ENCODE assay signal across 10 cellular contexts in genomic region chr3:191356586-191357439, GRCh38. TPM values are rescaled to one million over a fixed set of nuclear protein-coding genes. Genes with fewer than 3 reads are reported as not detected.
DNase-seq lines count a peak whose midpoint lies in the region; ATAC-seq, FAIRE-seq and TF ChIP-seq lines count a peak whose summit lies in the region.
"Had no signal": no experiment of that assay in that cellular context is flagged by ENCODE, and none has a peak within 500 bp of the region (broad histone marks: within the 10 kb centered on the region; RNA-seq: fewer than 3 reads in every experiment).

No MANE protein-coding gene starts in this region.

- H3K36me3 ChIP-seq in adipocyte (ENCODE audit: control insufficient read depth, insufficient read depth, low read length, severe bottlenecking) (peaks cover 44% of the 10 kb centered on the region), right atrium auricular region (peaks cover 34% of the 10 kb centered on the region), small intestine (ENCODE audit: control insufficient read depth in 2 of 2, insufficient read depth in 2 of 2, low read length in 2 of 2) (peaks cover 4 to 6% of the 10 kb centered on the region in 2 donors)

- FAIRE-seq in small intestine (lab: Jason Lieb, UNC): no peak
- FAIRE-seq: endometrium, urothelium cell line had no signal

- peak; percentile 63 for DNase-seq in H4 (ENCODE audit: low spot score)
- peak; percentile 65 for DNase-seq in adipocyte (ENCODE audit: low read depth)
- DNase-seq in right atrium auricular region (ENCODE audit: low spot score): peak; percentile 69
- peak; percentile 12 for DNase-seq in small intestine
- no peak for DNase-seq in epidermal melanocyte (ENCODE audit: insufficient read length, low spot score)
- no peak for DNase-seq in NCI-H510A (lab: John Stamatoyannopoulos, UW)
- DNase-seq in NK-92 (lab: John Stamatoyannopoulos, UW; ENCODE audit: unreplicated experiment): no peak

- H3K4me3 ChIP-seq in adipocyte (ENCODE audit: low read length): no peak overlapping the region
- H3K4me3 ChIP-seq in right atrium auricular region: no peak overlapping the region
- no peak overlapping the region for H3K4me3 ChIP-seq in small intestine (ENCODE audit: low read depth in 1 of 2, low read length in 2 of 2)

- H3K27me3 ChIP-seq in adipocyte (replicated peaks; ENCODE audit: control insufficient read depth, insufficient read depth, low read length): no peaks in the 10 kb centered on the region
- H3K27me3 ChIP-seq in right atrium auricular region: no peaks in the 10 kb centered on the region
- no peaks in the 10 kb centered on the region for H3K27me3 ChIP-seq in small intestine (ENCODE audit: control insufficient read depth in 2 of 2, insufficient read depth in 2 of 2, low read length in 2 of 2)

- H3K9me3 ChIP-seq in adipocyte (ENCODE audit: control insufficient read depth, low read length) (no peaks in the 10 kb centered on the region), right atrium auricular region (no peaks in the 10 kb centered on the region), small intestine (ENCODE audit: control insufficient read depth, low read depth) (no peaks in the 10 kb centered on the region)

- no peak for TF ChIP-seq CTCF in right atrium auricular region (IDR thresholded peaks at IDR 0.05)

- H3K4me1 ChIP-seq in adipocyte (ENCODE audit: control insufficient read depth, insufficient read depth, low read length): peaks cover 20% of the 10 kb centered on the region
- H3K4me1 ChIP-seq in right atrium auricular region: peaks cover 0 to 60% of the 10 kb centered on the region in 2 donors
- peaks cover 0 to 5% of the 10 kb centered on the region in 2 donors for H3K4me1 ChIP-seq in small intestine (ENCODE audit: control insufficient read depth in 2 of 2, insufficient read depth in 1 of 2, low read depth in 1 of 2, low read length in 1 of 2)

- WGBS in small intestine, 3 donors: 62 to 67% (median 67%) methylated on average over 6 of the region's 6 CpGs

- no peak for ATAC-seq in GM21786 (IDR thresholded peaks at IDR 0.05; ENCODE audit: unreplicated experiment)

- H3K27ac ChIP-seq in right atrium auricular region (peak overlapping the region; percentile 15 to 53), small intestine (ENCODE audit: low read depth in 1 of 2, low read length in 1 of 2) (no peak overlapping the region)

- peak overlapping the region; percentile 31 for H3K9ac ChIP-seq in adipocyte (ENCODE audit: low read length)

RNA-seq across cellular contexts. Expression of gene UTS2B, which starts 26.5 kb away (rescaled TPM):
- total RNA-seq in H4 (2014; rRNA removed; shearing (Covaris generic)): 0.95 TPM in 1 of 2 replicates, not detected in the other
- total RNA-seq in right atrium auricular region: under 1 TPM in 1 of 2 donors, not detected in 1; 0.39 TPM
- polyA plus RNA-seq in small intestine: under 1 TPM in 1 of 3 donors, not detected in 2; 0.09 TPM

RNA-seq across cellular contexts. Expression of gene CCDC50, which starts 27.6 kb away (rescaled TPM):
- total RNA-seq in H4 (2014; rRNA removed; shearing (Covaris generic)): 106 and 121 TPM in 2 replicates
- 10 to 100 TPM; 58.7 to 70.7 TPM for total RNA-seq in right atrium auricular region
- polyA plus RNA-seq in small intestine: 10 to 100 TPM; 18.6 to 31.1 (median 22.1) TPM

Comparison
In these comparisons a context has a peak if more than half of its experiments do, and no peak if none do; other contexts are left out.
1. DNase-seq: peak in H4 (single experiment), adipocyte (single experiment), right atrium auricular region (single experiment) and small intestine (single experiment); none in epidermal melanocyte (single experiment), NCI-H510A (single experiment) and NK-92 (single experiment).
2. H3K27ac ChIP-seq: peak in right atrium auricular region (2 of 2); none in small intestine (0 of 2).